In the genomic region with DNA sequence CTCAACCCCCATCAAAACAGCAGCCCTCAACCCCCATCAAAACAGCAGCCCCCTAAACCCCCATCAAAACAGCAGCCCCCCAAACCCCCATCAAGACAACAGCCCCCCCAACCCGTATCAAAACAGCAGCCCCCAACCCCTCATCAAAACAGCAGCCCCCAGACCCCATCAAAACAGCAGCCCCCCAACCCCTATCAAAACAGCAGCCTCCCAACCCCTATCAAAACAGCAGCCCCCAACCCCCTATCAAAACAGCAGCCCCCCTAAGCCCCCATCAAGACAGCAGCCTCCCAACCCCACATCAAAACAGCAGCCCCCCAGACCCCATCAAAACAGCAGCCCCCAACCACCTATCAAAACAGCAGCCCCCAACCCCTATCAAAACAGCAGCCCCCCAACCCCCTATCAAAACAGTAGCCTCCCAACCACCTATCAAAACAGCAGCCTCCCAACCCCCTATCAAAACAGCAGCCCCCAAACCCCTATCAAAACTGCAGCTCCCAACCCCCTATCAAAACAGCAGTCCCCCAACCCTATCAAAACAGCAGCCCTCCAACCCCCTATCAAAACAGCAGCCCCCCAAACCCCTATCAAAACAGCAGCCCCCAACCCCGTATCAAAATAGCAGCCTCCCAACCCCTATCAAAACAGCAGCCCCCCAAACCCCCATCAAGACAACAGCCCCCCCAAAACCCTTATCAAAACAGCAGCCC, we compare ENCODE assay signal across 12 cellular contexts. TPM values are rescaled to one million over a fixed set of nuclear protein-coding genes. Genes with fewer than 3 reads are reported as not detected.
A peak's percentile ranks its signal among the peaks of the same experiment; 100 is the strongest.
DNase-seq lines count a peak whose midpoint lies in the region; ATAC-seq, FAIRE-seq and TF ChIP-seq lines count a peak whose summit lies in the region.
"Had no signal": no experiment of that assay in that cellular context is flagged by ENCODE, and none has a peak within 500 bp of the region (broad histone marks: within the 10 kb centered on the region; RNA-seq: fewer than 3 reads in every experiment).

No MANE protein-coding gene starts in this region.

- H3K9me3 Mint-ChIP-seq in H9 (peaks cover 3 to 4% of the 10 kb centered on the region in 2 experiments; a peak in 3 of 5 replicates), nephron progenitor cell (peaks cover 4% of the 10 kb centered on the region)
- H3K9me3 Mint-ChIP-seq: activated naive CD4-positive, alpha-beta T cell treated with anti-CD3 and anti-CD28 coated beads, Interleukin-2, amount 50 U/mL, for 72 hours had no signal

- FAIRE-seq in A549 (lab: Jason Lieb, UNC) (no peak), H54 (lab: Jason Lieb, UNC) (no peak)

- H3K4me2 ChIP-seq in A549 (peak overlapping the region; percentile 100), H9 (ENCODE audit: insufficient read depth, insufficient read length, low read length) (no peak overlapping the region)

- DNase-seq in A549 (ENCODE audit: low read depth in 1 of 2, low spot score in 1 of 2): no peak
- peak; percentile 13 for DNase-seq in H9
- peak; percentile 54 for DNase-seq in coronary artery (ENCODE audit: low spot score)
- DNase-seq in nephron progenitor cell: no peak
- no peak for DNase-seq in NOMO-1 treated with dmso at 0.1 percent for 144 hours (lab: John Stamatoyannopoulos, UW; ENCODE audit: unreplicated experiment)
- DNase-seq in H54 (ENCODE audit: insufficient read length, low spot score): no peak
- no peak for DNase-seq in NCI-H82 treated with DMSO at 0.1 percent for 48 hours (lab: John Stamatoyannopoulos, UW; ENCODE audit: unreplicated experiment)
- no peak for DNase-seq in foreskin fibroblast
- DNase-seq: COR-L47, Kasumi-1 had no signal

- H2BK15ac ChIP-seq in H9 (ENCODE audit: low read depth, low read length): no peak overlapping the region

- no peak overlapping the region for H3K23ac ChIP-seq in H9 (ENCODE audit: insufficient read length, low read depth, low read length)

- H3K56ac ChIP-seq in H9 (ENCODE audit: insufficient read length, low read depth, low read length): no peak overlapping the region

- H2BK12ac ChIP-seq in H9 (ENCODE audit: insufficient read length, low read depth, low read length): no peak overlapping the region

- no peak overlapping the region for H4K8ac ChIP-seq in H9 (replicated peaks; ENCODE audit: insufficient read length, low read depth, low read length)

- no peak overlapping the region for H2BK5ac ChIP-seq in H9 (ENCODE audit: insufficient read length, low read length)

- H3K18ac ChIP-seq in H9 (ENCODE audit: insufficient read length, low read depth, low read length): no peak overlapping the region

- POLR2A ChIA-PET in A549 (lab: Yijun Ruan, JAX): no interaction called here

- peak overlapping the region in 1 of 2 experiments; percentile 66; a peak in 2 of 5 replicates for H3K4me3 Mint-ChIP-seq in H9
- H3K4me3 Mint-ChIP-seq in nephron progenitor cell: peak overlapping the region; percentile 65

- ATAC-seq in A549: no peak

- H3K9me3 ChIP-seq in A549 (no peaks in the 10 kb centered on the region), H9 (ENCODE audit: control insufficient read depth, low read depth, low read length) (no peaks in the 10 kb centered on the region)
- H3K9me3 ChIP-seq: thyroid gland had no signal

- no peak overlapping the region for H4K91ac ChIP-seq in H9 (ENCODE audit: insufficient read length, low read depth, low read length)

- peaks cover 12% of the 10 kb centered on the region for H3K27me3 Mint-ChIP-seq in H9 (ENCODE audit: low read depth)
- peaks cover 10% of the 10 kb centered on the region for H3K27me3 Mint-ChIP-seq in nephron progenitor cell (ENCODE audit: low read depth, poor library complexity)

- CTCF ChIA-PET in A549 (lab: Yijun Ruan, JAX): interaction anchor here (0.6 kb wide), 1 partner anchor 192 kb away, joined by 3 read pairs; no protein-coding TSS in a partner anchor

- WGBS in A549 (ENCODE audit: missing lambda C conversion rate): no CpG with 5 or more reads among the region's 2 CpGs
- no CpG with 5 or more reads among the region's 2 CpGs for WGBS in H9 (ENCODE audit: extremely low coverage, insufficient read length, low lambda C conversion rate)

- H3K4ac ChIP-seq in H9 (ENCODE audit: low read depth, low read length): no peak overlapping the region

- H3K4me3 ChIP-seq in A549 (peak overlapping the region; percentile 65), coronary artery (peak overlapping the region; percentile 94), foreskin fibroblast (ENCODE audit: low read depth in 1 of 2, low read length in 2 of 2) (no peak overlapping the region)

- no peak overlapping the region for H4K5ac ChIP-seq in H9 (ENCODE audit: insufficient read length, low read depth, low read length)

- TF ChIP-seq RAD21 in A549 (conservative IDR thresholded peaks at IDR 0.05 in 1 of 2, IDR thresholded peaks at IDR 0.05 in 1 of 2): no peak

- H2AFZ ChIP-seq in H9 (ENCODE audit: low read length): no peak overlapping the region

- peaks cover 3 to 4% (median 3%) of the 10 kb centered on the region in 3 experiments; a peak in 6 of 7 replicates for H3K36me3 Mint-ChIP-seq in H9 (ENCODE audit: insufficient read depth in 1 of 3, low read depth in 3 of 3)
- peaks cover 4% of the 10 kb centered on the region for H3K36me3 Mint-ChIP-seq in nephron progenitor cell (ENCODE audit: low read depth)
- H3K36me3 Mint-ChIP-seq: activated naive CD4-positive, alpha-beta T cell treated with anti-CD3 and anti-CD28 coated beads, Interleukin-2, amount 50 U/mL, for 72 hours had no signal

- H3K27ac ChIP-seq in A549 (no peak overlapping the region; a peak in 1 of 6 replicates), H9 (ENCODE audit: insufficient read length, low read depth, low read length) (no peak overlapping the region), coronary artery (no peak overlapping the region)

- TF ChIP-seq POLR2A in A549 (IDR thresholded peaks at IDR 0.05; ENCODE audit: low read length) (no peak), H54 (IDR thresholded peaks at IDR 0.05; ENCODE audit: low read depth, low read length) (no peak)

- no peaks in the 10 kb centered on the region for H4K20me1 ChIP-seq in H9 (ENCODE audit: control insufficient read depth, insufficient read depth, insufficient read length)

- no peak overlapping the region for H3K14ac ChIP-seq in H9 (ENCODE audit: insufficient read depth, low read length)

- H3K27me3 ChIP-seq in H9 (ENCODE audit: insufficient read depth, low read length): no peaks in the 10 kb centered on the region; the same call in 1 of the 2 replicates
- H3K27me3 ChIP-seq: thyroid gland had no signal

- H3K23me2 ChIP-seq in H9 (ENCODE audit: insufficient read length, low read depth, low read length, poor library complexity, severe bottlenecking): no peaks in the 10 kb centered on the region

- no peak overlapping the region for H2BK20ac ChIP-seq in H9 (ENCODE audit: low read depth, low read length, poor library complexity, severe bottlenecking)

- TF ChIP-seq EP300 in A549 (IDR thresholded peaks at IDR 0.05): no peak

- no peaks in the 10 kb centered on the region for H3K79me1 ChIP-seq in H9 (ENCODE audit: insufficient read depth, low read depth, low read length, poor library complexity, severe bottlenecking)

- H2BK120ac ChIP-seq in H9 (ENCODE audit: low read depth, low read length, poor library complexity, severe bottlenecking): no peak overlapping the region

- H3K27ac Mint-ChIP-seq in H9 (no peak overlapping the region), nephron progenitor cell (no peak overlapping the region)
- H3K27ac Mint-ChIP-seq: activated naive CD4-positive, alpha-beta T cell treated with anti-CD3 and anti-CD28 coated beads, Interleukin-2, amount 50 U/mL, for 72 hours had no signal

- no peak overlapping the region for H3K9ac ChIP-seq in H9 (ENCODE audit: extremely low read depth, insufficient read length, low read length)

- no peaks in the 10 kb centered on the region; the same call in 2 of the 3 replicates for H3K4me1 ChIP-seq in A549
- H3K4me1 ChIP-seq in H9 (ENCODE audit: insufficient read depth, low read length): no peaks in the 10 kb centered on the region

- no peak overlapping the region for H3T11ph ChIP-seq in H9 (ENCODE audit: low read length)

- H3K4me1 Mint-ChIP-seq in H9: no peaks in the 10 kb centered on the region
- H3K4me1 Mint-ChIP-seq in nephron progenitor cell: no peaks in the 10 kb centered on the region

- no peak for TF ChIP-seq CTCF in A549 (IDR thresholded peaks at IDR 0.05)
- no peak for TF ChIP-seq CTCF in H9 (conservative IDR thresholded peaks at IDR 0.05)
- TF ChIP-seq CTCF in coronary artery (IDR thresholded peaks at IDR 0.05): no peak
- no peak for TF ChIP-seq CTCF in nephron progenitor cell (IDR thresholded peaks at IDR 0.05)
- no peak for TF ChIP-seq CTCF in foreskin fibroblast (IDR thresholded peaks at IDR 0.05; ENCODE audit: low read depth, low read length)

- H2AK5ac ChIP-seq in H9 (ENCODE audit: insufficient read length, low read length): no peak overlapping the region

- H3K79me2 ChIP-seq in H9 (ENCODE audit: insufficient read depth, low read length): no peaks in the 10 kb centered on the region

TF ChIP-seq in A549, 52 proteins besides CTCF, POLR2A, EP300 and RAD21 (continues in another document):
- no peak for TF ChIP-seq CBX8 (IDR thresholded peaks at IDR 0.05)
- no peak for TF ChIP-seq MAFK (IDR thresholded peaks at IDR 0.05; ENCODE audit: partially characterized antibody)
- TF ChIP-seq HMGXB4 (CRISPR knock-in tag; IDR thresholded peaks at IDR 0.05; ENCODE audit: borderline replicate concordance): no peak
- TF ChIP-seq HDAC2 (IDR thresholded peaks at IDR 0.05): no peak
- TF ChIP-seq SMC3 (IDR thresholded peaks at IDR 0.05): no peak

RNA-seq across cellular contexts. Expression of gene TPPP, which starts 1.2 kb away (rescaled TPM):
- 1.0 and 1.2 TPM in 2 replicates for polyA plus RNA-seq in A549 (2011; rRNA removed)
- polyA plus RNA-seq in A549 (2012; cell fraction: cytosol; rRNA removed): 1.1 and 1.3 TPM in 2 replicates
- 2.4 and 3.6 TPM in 2 replicates for polyA plus RNA-seq in A549 (2012; cell fraction: nucleus; rRNA removed)
- polyA plus RNA-seq in A549 (2017; fragmentation: RNase III; extraction: RNeasy Plus Mini Kit Qiagen cat#74134 plus additional on column Dnase treatment): 1.2 to 1.5 TPM (median 1.4 TPM) in 3 replicates
- 1.8 and 2.6 TPM in 2 replicates for polyA minus RNA-seq in A549 (2011; rRNA and poly(A)+ RNA removed)
- 0.44 and 0.48 TPM in 2 replicates for total RNA-seq in H9 (2021)

Comparison
In these comparisons a context has a peak if more than half of its experiments do, and no peak if none do; other contexts are left out.
1. DNase-seq: peak in H9 (single experiment) and coronary artery (single experiment); none in A549 (0 of 2), nephron progenitor cell (single experiment), NOMO-1 treated with dmso at 0.1 percent for 144 hours (single experiment), H54 (single experiment), NCI-H82 treated with DMSO at 0.1 percent for 48 hours (single experiment) and foreskin fibroblast (0 of 2).
2. H3K4me3 ChIP-seq: peak in A549 (single experiment) and coronary artery (single experiment); none in foreskin fibroblast (0 of 2).